ENCODE assay signal across 29 cellular contexts in the genomic region with DNA sequence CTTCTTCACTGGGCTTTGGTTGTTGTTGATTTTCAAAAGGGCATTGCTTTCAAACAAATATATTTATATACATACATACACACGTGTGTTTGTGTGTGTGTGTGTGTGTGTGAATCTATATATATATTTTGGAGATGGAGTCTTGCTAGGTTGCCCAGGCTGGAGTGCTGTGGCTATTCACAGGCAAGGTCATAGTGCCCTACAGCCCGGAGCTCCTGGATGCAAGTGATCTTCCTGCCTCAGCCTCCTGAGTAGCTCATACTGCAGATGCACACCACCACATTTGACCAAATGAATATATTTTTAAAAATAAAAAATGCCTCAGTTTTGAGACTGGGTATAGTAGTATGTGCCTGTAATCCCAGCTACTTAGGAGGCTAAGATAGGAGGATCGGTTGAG. TPM values are rescaled to one million over a fixed set of nuclear protein-coding genes. Genes with fewer than 3 reads are reported as not detected.
"Had no signal": no experiment of that assay in that cellular context is flagged by ENCODE, and none has a peak within 500 bp of the region (broad histone marks: within the 10 kb centered on the region; RNA-seq: fewer than 3 reads in every experiment).

No MANE protein-coding gene starts in this region.

- H3K27me3 ChIP-seq: ascending aorta, breast epithelium, cardiac muscle cell, colonic mucosa, esophagus squamous epithelium, gastroesophageal sphincter had no signal

- FAIRE-seq: endometrium, endothelial cell of umbilical vein had no signal

- DNase-seq: activated CD4-positive, alpha-beta memory T cell treated with anti-CD3 and anti-CD28 coated beads, Interleukin-2, amount 10 ng/mL, durations not matched to agents 7 days and 5 days; activated CD4-positive, alpha-beta T cell treated with anti-CD3 and anti-CD28 coated beads for 1 hour; activated CD4-positive, alpha-beta T cell treated with anti-CD3 and anti-CD28 coated beads for 4 hours; activated CD4-positive, alpha-beta T cell treated with anti-CD3 and anti-CD28 coated beads, Interleukin-2, amount 10 ng/mL, durations not matched to agents 7 days and 5 days; activated CD4-positive, alpha-beta T cell treated with anti-CD3 and anti-CD28 coated beads, Interleukin-2, amount 50 U/mL, for 4 hours; activated CD8-positive, alpha-beta memory T cell treated with anti-CD3 and anti-CD28 coated beads, Interleukin-2, amount 50 U/mL, for 48 hours; activated gamma-delta T cell; activated naive CD4-positive, alpha-beta T cell; activated naive CD4-positive, alpha-beta T cell treated with anti-CD3 and anti-CD28 coated beads, Interleukin-2, amount 10 ng/mL, durations not matched to agents 7 days and 5 days; activated naive CD8-positive, alpha-beta T cell treated with anti-CD3 and anti-CD28 coated beads, Interleukin-2, amount 10 ng/mL, durations not matched to agents 7 days and 5 days; activated T-cell treated with anti-CD3 and anti-CD28 coated beads for 4 hours; activated T-cell treated with anti-CD3 and anti-CD28 coated beads, Interleukin-2, amount 50 U/mL, for 24 hours; activated T-cell treated with anti-CD3 and anti-CD28 coated beads, Interleukin-2, amount 50 U/mL, for 72 hours; central memory CD4-positive, alpha-beta T cell; cerebellar nuclear complex; colonic mucosa; effector CD8-positive, alpha-beta T cell; esophagus squamous epithelium; foreskin melanocyte; T-helper 2 cell had no signal

- H3K27ac ChIP-seq: ascending aorta, breast epithelium, cardiac muscle cell, colonic mucosa, epithelial cell of prostate, esophagus squamous epithelium, gastroesophageal sphincter had no signal

- H3K9me3 ChIP-seq: ascending aorta, breast epithelium, colonic mucosa, esophagus squamous epithelium, gastroesophageal sphincter had no signal

- H3K4me3 ChIP-seq: ascending aorta, breast epithelium, cardiac muscle cell, colonic mucosa, esophagus squamous epithelium, gastroesophageal sphincter had no signal

- H3K36me3 ChIP-seq: ascending aorta, breast epithelium, cardiac muscle cell, colonic mucosa, esophagus squamous epithelium, gastroesophageal sphincter had no signal

- ATAC-seq: activated naive CD4-positive, alpha-beta T cell treated with anti-CD3 and anti-CD28 coated beads, Interleukin-2, amount 50 U/mL, for 72 hours; activated T-cell treated with anti-CD3 and anti-CD28 coated beads, Interleukin-2, amount 50 U/mL, for 72 hours; gastroesophageal sphincter had no signal

- H3K4me1 ChIP-seq: ascending aorta, breast epithelium, colonic mucosa, esophagus squamous epithelium, gastroesophageal sphincter had no signal

RNA-seq across cellular contexts. Expression of a gene that starts 34.4 kb away (rescaled TPM):
- total RNA-seq: activated CD4-positive, alpha-beta memory T cell treated with anti-CD3 and anti-CD28 coated beads, Interleukin-2, amount 10 ng/mL, durations not matched to agents 7 days and 5 days; activated CD4-positive, alpha-beta T cell treated with anti-CD3 and anti-CD28 coated beads, Interleukin-2, amount 10 ng/mL, durations not matched to agents 7 days and 5 days; T-helper 1 cell treated with Interleukin-12 subunit alpha and Interleukin-12 subunit beta and Interleukin-4 antibody, amounts not matched to agents 30 ng/mL and 1 ng/mL, for 36 hours had no signal
